13 cellular contexts compared by ENCODE assay signal in the genomic region with DNA sequence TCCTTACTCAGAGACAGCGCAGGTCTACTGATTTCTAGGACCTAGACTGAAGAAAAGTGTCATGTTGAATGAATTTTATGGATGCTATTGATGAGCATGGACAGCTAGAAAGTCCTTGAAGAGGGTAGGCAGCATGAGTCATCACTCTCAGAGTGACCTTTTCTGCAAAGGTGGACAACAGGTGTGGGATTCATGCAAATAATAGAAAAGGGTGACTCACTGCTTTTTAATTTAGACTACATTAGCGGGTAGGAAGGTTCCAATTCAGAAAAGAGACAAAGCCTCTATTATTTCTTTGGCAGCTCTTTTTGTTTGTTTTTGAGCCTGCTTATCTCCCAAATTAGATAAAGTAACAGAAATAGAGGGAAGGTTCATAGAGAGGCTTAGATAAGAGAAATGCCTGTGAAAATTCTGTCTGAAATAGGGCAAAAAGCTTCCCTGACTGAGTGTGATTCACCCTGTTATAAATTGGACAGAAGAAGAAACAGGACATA.
DNase-seq lines count a peak whose midpoint lies in the region; ATAC-seq and TF ChIP-seq lines count a peak whose summit lies in the region.
"Had no signal": no experiment of that assay in that cellular context is flagged by ENCODE, and none has a peak within 500 bp of the region (broad histone marks: within the 10 kb centered on the region; RNA-seq: fewer than 3 reads in every experiment).

No MANE protein-coding gene starts in this region.

- H3K4me1 ChIP-seq in stomach, result peaks cover 0 to 28% (median 13%) of the 10 kb centered on the region in 4 donors

- no peak overlapping the region for H3K4me3 ChIP-seq in fibroblast of villous mesenchyme (ENCODE audit: low read depth, low read length)
- no peak overlapping the region for H3K4me3 ChIP-seq in stomach
- H3K4me3 ChIP-seq: skin epidermis had no signal

- H3K27ac Mint-ChIP-seq in mesothelial cell of epicardium, result no peak overlapping the region
- H3K27ac Mint-ChIP-seq in activated naive CD8-positive, alpha-beta T cell treated with anti-CD3 and anti-CD28 coated beads for 36 hours, result no peak overlapping the region
- no peak overlapping the region for H3K27ac Mint-ChIP-seq in effector memory CD8-positive, alpha-beta T cell
- H3K27ac Mint-ChIP-seq: CD4-positive, alpha-beta T cell had no signal

- no peak overlapping the region for H3K4me3 Mint-ChIP-seq in mesothelial cell of epicardium
- H3K4me3 Mint-ChIP-seq in activated naive CD8-positive, alpha-beta T cell treated with anti-CD3 and anti-CD28 coated beads for 36 hours, result no peak overlapping the region
- H3K4me3 Mint-ChIP-seq in effector memory CD8-positive, alpha-beta T cell, result no peak overlapping the region
- H3K4me3 Mint-ChIP-seq: brain; CD4-positive, alpha-beta T cell had no signal

- TF ChIP-seq EP300 in stomach (IDR thresholded peaks at IDR 0.05), result no peak

- H3K9me3 Mint-ChIP-seq in mesothelial cell of epicardium, result no peaks in the 10 kb centered on the region
- H3K9me3 Mint-ChIP-seq in activated naive CD8-positive, alpha-beta T cell treated with anti-CD3 and anti-CD28 coated beads for 36 hours, result no peaks in the 10 kb centered on the region
- H3K9me3 Mint-ChIP-seq in effector memory CD8-positive, alpha-beta T cell, result peaks cover 0 to 1% of the 10 kb centered on the region in 2 donors
- H3K9me3 Mint-ChIP-seq: brain; CD4-positive, alpha-beta T cell had no signal

- TF ChIP-seq POLR2A in stomach (IDR thresholded peaks at IDR 0.05), result no peak

- no peaks in the 10 kb centered on the region for H3K36me3 Mint-ChIP-seq in mesothelial cell of epicardium
- no peaks in the 10 kb centered on the region for H3K36me3 Mint-ChIP-seq in activated naive CD8-positive, alpha-beta T cell treated with anti-CD3 and anti-CD28 coated beads for 36 hours
- H3K36me3 Mint-ChIP-seq in effector memory CD8-positive, alpha-beta T cell (ENCODE audit: insufficient read depth), result no peaks in the 10 kb centered on the region
- H3K36me3 Mint-ChIP-seq: brain had no signal

- peaks cover 15% of the 10 kb centered on the region for H3K4me1 Mint-ChIP-seq in mesothelial cell of epicardium
- no peaks in the 10 kb centered on the region for H3K4me1 Mint-ChIP-seq in activated naive CD8-positive, alpha-beta T cell treated with anti-CD3 and anti-CD28 coated beads for 36 hours
- no peaks in the 10 kb centered on the region for H3K4me1 Mint-ChIP-seq in effector memory CD8-positive, alpha-beta T cell (ENCODE audit: low read depth in 2 of 2)

- WGBS in stomach, 5 donors, result 47 to 62% (median 54%) methylated on average over 2 of the region's 2 CpGs

- no peak for TF ChIP-seq CTCF in fibroblast of villous mesenchyme (IDR thresholded peaks at IDR 0.05; ENCODE audit: insufficient read depth, low read depth, low read length)
- TF ChIP-seq CTCF in stomach (IDR thresholded peaks at IDR 0.05), result no peak
- no peak for TF ChIP-seq CTCF in mesothelial cell of epicardium (IDR thresholded peaks at IDR 0.05; ENCODE audit: unreplicated experiment)

- DNase-seq in HT-29 (ENCODE audit: low spot score) (peak; percentile 70), NCI-H748 treated with DMSO at 0.1 percent for 48 hours (lab: John Stamatoyannopoulos, UW) (peak; percentile 81), fibroblast of villous mesenchyme (ENCODE audit: low read depth) (peak; percentile 39), stomach (no peak), mesothelial cell of epicardium (ENCODE audit: low spot score in 2 of 2, unreplicated experiment in 2 of 2) (no peak), DMS79 treated with DMSO at 0.1 percent for 48 hours (lab: John Stamatoyannopoulos, UW) (no peak)
- DNase-seq in activated naive CD8-positive, alpha-beta T cell treated with anti-CD3 and anti-CD28 coated beads for 36 hours, result no peak
- no peak for DNase-seq in effector memory CD8-positive, alpha-beta T cell
- DNase-seq: CD4-positive, alpha-beta T cell; NCI-H1436 treated with DMSO at 0.1 percent for 48 hours had no signal

- intact Hi-C loops in stomach (cut with DNase I; ENCODE audit: low total_unique reads), result no loop called here

- H3K27me3 Mint-ChIP-seq in mesothelial cell of epicardium (ENCODE audit: low read depth), result no peaks in the 10 kb centered on the region
- no peaks in the 10 kb centered on the region for H3K27me3 Mint-ChIP-seq in activated naive CD8-positive, alpha-beta T cell treated with anti-CD3 and anti-CD28 coated beads for 36 hours
- no peaks in the 10 kb centered on the region for H3K27me3 Mint-ChIP-seq in effector memory CD8-positive, alpha-beta T cell
- H3K27me3 Mint-ChIP-seq: CD4-positive, alpha-beta T cell had no signal

- H3K9me3 ChIP-seq in stomach, result no peaks in the 10 kb centered on the region

- no peak for ATAC-seq in effector memory CD8-positive, alpha-beta T cell (replicated peaks)

- peak overlapping the region in 3 of 5 donors; percentile 30 to 53 (median 46) for H3K27ac ChIP-seq in stomach
- H3K27ac ChIP-seq: HL-60 had no signal

- no peaks in the 10 kb centered on the region for H3K27me3 ChIP-seq in stomach

- no peaks in the 10 kb centered on the region for H3K36me3 ChIP-seq in stomach

Comparison
In these comparisons a context has a peak if more than half of its experiments do, and no peak if none do; other contexts are left out.
1. DNase-seq: peak in HT-29 (single experiment), NCI-H748 treated with DMSO at 0.1 percent for 48 hours (single experiment) and fibroblast of villous mesenchyme (single experiment); none in stomach (single experiment), mesothelial cell of epicardium (0 of 2), DMS79 treated with DMSO at 0.1 percent for 48 hours (single experiment), activated naive CD8-positive, alpha-beta T cell treated with anti-CD3 and anti-CD28 coated beads for 36 hours (single experiment) and effector memory CD8-positive, alpha-beta T cell (0 of 3).